Comparison of ENCODE assay signal across 12 cellular contexts in the genomic region with DNA sequence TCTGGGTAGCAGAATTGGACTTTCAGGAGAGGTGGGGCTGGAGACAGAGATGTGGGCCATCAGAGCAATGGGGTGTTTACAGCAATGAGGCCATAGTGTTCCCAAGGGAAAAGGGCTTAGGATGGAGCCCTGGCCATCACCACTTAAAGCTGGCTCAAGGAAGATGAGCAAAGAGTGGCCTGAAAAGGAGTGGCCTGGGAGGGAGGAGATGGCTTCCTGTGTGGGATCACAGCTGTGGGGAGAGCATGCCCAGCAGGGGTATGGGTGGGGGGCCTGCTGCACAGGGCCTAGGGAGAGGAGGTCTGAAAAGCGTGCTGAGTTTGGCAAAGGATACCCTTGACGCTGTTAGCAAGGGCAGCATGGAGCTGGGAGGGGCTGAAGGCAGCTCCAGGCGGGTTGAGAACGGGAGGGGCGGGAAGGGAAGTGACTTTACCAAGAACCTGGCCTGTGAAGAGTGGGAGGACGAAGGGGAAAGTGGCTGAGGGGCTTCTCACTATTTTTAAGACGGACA. TPM values are rescaled to one million over a fixed set of nuclear protein-coding genes. Genes with fewer than 3 reads are reported as not detected.
DNase-seq lines count a peak whose midpoint lies in the region; ATAC-seq, FAIRE-seq and TF ChIP-seq lines count a peak whose summit lies in the region.
"Had no signal": no experiment of that assay in that cellular context is flagged by ENCODE, and none has a peak within 500 bp of the region (broad histone marks: within the 10 kb centered on the region; RNA-seq: fewer than 3 reads in every experiment).

No MANE protein-coding gene starts in this region.

- H3K36me3 Mint-ChIP-seq in GM23338 (ENCODE audit: low read depth), result no peaks in the 10 kb centered on the region

- no peak overlapping the region for H3K4me3 Mint-ChIP-seq in GM23338

- H3K9ac ChIP-seq in kidney (ENCODE audit: low read length in 2 of 2) (no peak overlapping the region), smooth muscle cell (ENCODE audit: low read depth) (no peak overlapping the region)

- WGBS in smooth muscle cell (ENCODE audit: low lambda C conversion rate), result 49% methylated on average over 7 of the region's 7 CpGs

- H3K9me2 ChIP-seq in GM23338 (ENCODE audit: insufficient read depth), result no peaks in the 10 kb centered on the region

- H3K27me3 ChIP-seq in GM23338 (ENCODE audit: insufficient read depth), result no peaks in the 10 kb centered on the region
- no peaks in the 10 kb centered on the region for H3K27me3 ChIP-seq in ascending aorta
- H3K27me3 ChIP-seq in smooth muscle cell (ENCODE audit: low read depth), result no peaks in the 10 kb centered on the region

- no peaks in the 10 kb centered on the region for H3K36me3 ChIP-seq in GM23338 (ENCODE audit: insufficient read depth)
- peaks cover 22 to 44% of the 10 kb centered on the region in 2 donors for H3K36me3 ChIP-seq in ascending aorta
- peaks cover 0 to 18% of the 10 kb centered on the region in 2 donors for H3K36me3 ChIP-seq in kidney (ENCODE audit: control insufficient read depth in 1 of 2, insufficient read depth in 2 of 2, low read length in 2 of 2)
- no peaks in the 10 kb centered on the region for H3K36me3 ChIP-seq in smooth muscle cell (ENCODE audit: low read depth)

- peaks cover 19% of the 10 kb centered on the region for H3K4me1 Mint-ChIP-seq in GM23338

- intact Hi-C loops in ascending aorta (cut with DNase I) (no loop called here), kidney (cut with DNase I) (no loop called here)

- H2AFZ ChIP-seq in GM23338 (peak overlapping the region; percentile 38; the same call in 1 of the 2 replicates), smooth muscle cell (ENCODE audit: low read depth) (no peak overlapping the region)

- H3F3A ChIP-seq in GM23338 (replicated peaks; ENCODE audit: low read depth), result no peaks in the 10 kb centered on the region
- peaks cover 7% of the 10 kb centered on the region for H3F3A ChIP-seq in smooth muscle cell (ENCODE audit: low read depth)

- DNase-seq in GM23338 (ENCODE audit: low spot score) (no peak), ascending aorta (ENCODE audit: low spot score in 2 of 2) (peak in 1 of 2 donors; percentile 65), kidney (peak; percentile 51), smooth muscle cell (lab: John Stamatoyannopoulos, UW; ENCODE audit: unreplicated experiment) (no peak), foreskin fibroblast (no peak)
- no peak for DNase-seq in activated CD4-positive, CD25-positive, alpha-beta regulatory T cell treated with anti-CD3 and anti-CD28 coated beads, Interleukin-2, amount 50 U/mL, for 72 hours
- DNase-seq: DMS79 treated with DMSO at 0.1 percent for 48 hours, foreskin keratinocyte, NCI-H1048 had no signal

- H3K79me2 ChIP-seq in GM23338 (replicated peaks; ENCODE audit: insufficient read depth) (no peaks in the 10 kb centered on the region), smooth muscle cell (ENCODE audit: low read depth) (peaks cover 11% of the 10 kb centered on the region)

- no peak overlapping the region for H3K27ac Mint-ChIP-seq in GM23338

- H3K27ac ChIP-seq in GM23338 (ENCODE audit: low read depth) (no peak overlapping the region), ascending aorta (peak overlapping the region; percentile 86 to 91), kidney (ENCODE audit: low read depth in 2 of 2, low read length in 2 of 2) (peak overlapping the region in 1 of 2 donors; percentile 36), smooth muscle cell (ENCODE audit: low read depth) (peak overlapping the region; percentile 96)
- H3K27ac ChIP-seq: foreskin keratinocyte had no signal

- no peaks in the 10 kb centered on the region for H3K9me3 Mint-ChIP-seq in GM23338

- no peaks in the 10 kb centered on the region for H3K9me3 ChIP-seq in ascending aorta
- H3K9me3 ChIP-seq in kidney (ENCODE audit: control insufficient read depth in 1 of 2, low read length in 2 of 2), result no peaks in the 10 kb centered on the region
- H3K9me3 ChIP-seq in smooth muscle cell (replicated peaks; ENCODE audit: low read depth), result no peaks in the 10 kb centered on the region

- TF ChIP-seq CTCF in GM23338 (conservative IDR thresholded peaks at IDR 0.05; ENCODE audit: low read depth in 2 of 2) (no peak), ascending aorta (IDR thresholded peaks at IDR 0.05) (no peak), kidney (IDR thresholded peaks at IDR 0.05; ENCODE audit: borderline replicate concordance, extremely low read depth, insufficient read depth) (no peak), smooth muscle cell (IDR thresholded peaks at IDR 0.05; ENCODE audit: borderline replicate concordance, insufficient read depth, poor library complexity, severe bottlenecking) (no peak), foreskin fibroblast (IDR thresholded peaks at IDR 0.05; ENCODE audit: low read depth, low read length) (no peak)

- H3K27me3 Mint-ChIP-seq in GM23338 (ENCODE audit: insufficient read depth, low read depth, poor library complexity), result peaks cover 8% of the 10 kb centered on the region

- no peak overlapping the region for H3K4me3 ChIP-seq in GM23338
- H3K4me3 ChIP-seq in ascending aorta, result no peak overlapping the region
- no peak overlapping the region for H3K4me3 ChIP-seq in kidney (ENCODE audit: low read length in 2 of 2)
- H3K4me3 ChIP-seq in smooth muscle cell, result no peak overlapping the region
- H3K4me3 ChIP-seq in foreskin fibroblast (ENCODE audit: low read depth in 1 of 2, low read length in 2 of 2), result no peak overlapping the region
- H3K4me3 ChIP-seq: dorsolateral prefrontal cortex had no signal

- no peak for FAIRE-seq in kidney (lab: Jason Lieb, UNC)

- H3K4me2 ChIP-seq in GM23338 (no peak overlapping the region), smooth muscle cell (peak overlapping the region; percentile 31)

- H3K4me1 ChIP-seq in GM23338 (ENCODE audit: insufficient read depth), result no peaks in the 10 kb centered on the region
- H3K4me1 ChIP-seq in ascending aorta, result peaks cover 26 to 44% of the 10 kb centered on the region in 2 donors
- H3K4me1 ChIP-seq in kidney (ENCODE audit: control insufficient read depth in 1 of 2, insufficient read depth in 1 of 2, low read depth in 1 of 2, low read length in 2 of 2), result peaks cover 0 to 23% of the 10 kb centered on the region in 2 donors
- no peaks in the 10 kb centered on the region for H3K4me1 ChIP-seq in smooth muscle cell (ENCODE audit: low read depth)
- H3K4me1 ChIP-seq: foreskin keratinocyte had no signal

- ATAC-seq in GM23338 (peak; percentile 18; the same call in 2 of the 3 replicates), GM18858 (IDR thresholded peaks at IDR 0.05; ENCODE audit: unreplicated experiment) (no peak), GM21447 (IDR thresholded peaks at IDR 0.05; ENCODE audit: unreplicated experiment) (no peak)
- ATAC-seq: foreskin keratinocyte had no signal

- H4K20me1 ChIP-seq in GM23338 (replicated peaks; ENCODE audit: insufficient read depth), result no peaks in the 10 kb centered on the region
- peaks cover 45% of the 10 kb centered on the region for H4K20me1 ChIP-seq in smooth muscle cell (ENCODE audit: low read depth)

TF ChIP-seq in GM23338, 12 proteins besides CTCF, POLR2A, EP300 and RAD21 (continues in another document):
- TF ChIP-seq POLR2AphosphoS5 (IDR thresholded peaks at IDR 0.05; ENCODE audit: low read depth) (no peak), NANOG (IDR thresholded peaks at IDR 0.05; ENCODE audit: borderline replicate concordance) (no peak)

RNA-seq across cellular contexts. Expression of a gene that starts 13.9 kb away (rescaled TPM):
- total RNA-seq in GM23338 (2014; rRNA removed; shearing (Covaris generic)), result 0.42 and 0.89 TPM in 2 replicates
- polyA plus RNA-seq in GM23338 (2016; fragmentation: Nextera tagmentation; extraction: Ambion mirVana) (0.52 and 0.58 TPM in 2 replicates), kidney (ENCODE audit: insufficient read depth, low read depth, low replicate concordance) (105 TPM), smooth muscle cell (330 and 444 TPM in 2 replicates)
- total RNA-seq in ascending aorta (280 TPM), kidney (136 TPM), smooth muscle cell (147 and 171 TPM in 2 replicates)
- total RNA-seq: foreskin keratinocyte had no signal

Comparison
In these comparisons a context has a peak if more than half of its experiments do, and no peak if none do; other contexts are left out.
1. RNA of a gene that starts 13.9 kb away (total RNA-seq): 280 TPM in ascending aorta (single experiment), 147 to 171 TPM in smooth muscle cell and 136 TPM in kidney (single experiment); 0.42 to 0.89 TPM in GM23338; every median in the first group is over 10 times any median in the second.